In genomic region chr5:58649716-58650115, GRCh38 we compare ENCODE assay signal across 22 cellular contexts.
"Had no signal": no experiment of that assay in that cellular context is flagged by ENCODE, and none has a peak within 500 bp of the region (broad histone marks: within the 10 kb centered on the region; RNA-seq: fewer than 3 reads in every experiment).

No MANE protein-coding gene starts in this region.

- H3K4me3 ChIP-seq: coronary artery, heart left ventricle, lung, ovary, right atrium auricular region, sigmoid colon, skin epidermis, stomach, thoracic aorta, transverse colon had no signal

- H3K4me1 ChIP-seq: right atrium auricular region, sigmoid colon, stomach, transverse colon had no signal

- H3K9me3 ChIP-seq: heart left ventricle, ovary, right atrium auricular region, sigmoid colon, stomach, thoracic aorta, transverse colon had no signal

- ATAC-seq: left ventricle myocardium superior had no signal

- H3K4me1 Mint-ChIP-seq: neural crest cell had no signal

- DNase-seq: effector CD4-positive, alpha-beta T cell; endodermal cell; heart left ventricle; hypothalamus; left ventricle myocardium superior; mesenchymal stem cell; naive B cell; ovary; sigmoid colon; stimulated activated CD4-positive, alpha-beta T cell treated with anti-CD3 and anti-CD28 coated beads, Interleukin-12 subunit alpha, Interleukin-12 subunit beta, amount 100 ng/mL, for 4 hours; stimulated activated naive CD4-positive, alpha-beta T cell; stomach; substantia nigra; transverse colon had no signal

- H3K27ac ChIP-seq: coronary artery, heart left ventricle, ovary, right atrium auricular region, sigmoid colon, skin epidermis, stomach, thoracic aorta, transverse colon had no signal

- H3K36me3 ChIP-seq: heart left ventricle, ovary, right atrium auricular region, sigmoid colon, stomach, thoracic aorta, transverse colon had no signal

- H3K36me3 Mint-ChIP-seq: naive B cell had no signal

- H3K4me3 Mint-ChIP-seq: endodermal cell, naive B cell, neural crest cell had no signal

- H3K27ac Mint-ChIP-seq: endodermal cell had no signal

- FAIRE-seq: frontal cortex, keratinocyte had no signal

- H3K27me3 ChIP-seq: heart left ventricle, ovary, right atrium auricular region, sigmoid colon, stomach had no signal

- H3K9me3 Mint-ChIP-seq: endodermal cell, naive B cell, neural crest cell had no signal
